12 cellular contexts compared by ENCODE assay signal in the genomic region with DNA sequence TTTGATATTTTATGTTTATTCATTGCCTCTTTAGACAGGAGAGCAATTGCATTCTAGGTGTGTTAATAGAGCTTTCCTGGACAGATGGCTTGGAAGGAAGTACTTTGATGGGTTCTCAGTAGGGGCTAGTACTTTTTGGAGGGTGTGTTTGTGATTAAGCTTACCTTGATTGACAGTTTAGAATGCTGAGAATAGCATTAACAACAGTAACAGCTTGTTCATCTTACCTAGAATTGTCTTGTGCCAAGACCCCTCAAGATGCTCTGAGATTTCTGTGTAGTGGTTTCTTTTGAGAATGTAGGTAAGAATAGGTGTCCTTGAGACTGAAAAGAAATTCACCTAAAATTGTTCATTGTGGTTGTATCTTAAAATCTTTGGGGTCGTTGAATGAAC. TPM values are rescaled to one million over a fixed set of nuclear protein-coding genes. Genes with fewer than 3 reads are reported as not detected.
DNase-seq lines count a peak whose midpoint lies in the region; ATAC-seq, FAIRE-seq and TF ChIP-seq lines count a peak whose summit lies in the region.
"Had no signal": no experiment of that assay in that cellular context is flagged by ENCODE, and none has a peak within 500 bp of the region (broad histone marks: within the 10 kb centered on the region; RNA-seq: fewer than 3 reads in every experiment).

No MANE protein-coding gene starts in this region.

- peak overlapping the region; percentile 26 for H3K9ac ChIP-seq in keratinocyte (ENCODE audit: control insufficient read depth, extremely low read depth, insufficient read depth, low read length)

- H3K4me3 ChIP-seq in A673 (ENCODE audit: low read depth, low read length, poor library complexity, severe bottlenecking) (peak overlapping the region; percentile 2), GM23338 (no peak overlapping the region), keratinocyte (ENCODE audit: control insufficient read depth in 2 of 3, extremely low read depth in 1 of 3, insufficient read depth in 2 of 3, low read depth in 1 of 3, low read length in 3 of 3) (peak overlapping the region in 2 of 3 experiments; percentile 36 to 39)
- H3K4me3 ChIP-seq: body of pancreas had no signal

- H3K36me3 ChIP-seq in A673 (ENCODE audit: insufficient read depth, low read length, poor library complexity, severe bottlenecking) (no peaks in the 10 kb centered on the region), GM23338 (ENCODE audit: insufficient read depth) (no peaks in the 10 kb centered on the region), keratinocyte (ENCODE audit: control insufficient read depth in 2 of 2, extremely low read depth in 1 of 2, insufficient read depth in 2 of 2, low read length in 2 of 2) (no peaks in the 10 kb centered on the region)

- no peaks in the 10 kb centered on the region for H3F3A ChIP-seq in GM23338 (replicated peaks; ENCODE audit: low read depth)

- no peak overlapping the region for H2AFZ ChIP-seq in GM23338
- H2AFZ ChIP-seq in keratinocyte (ENCODE audit: control insufficient read depth, low read length): no peak overlapping the region

- H3K9me3 ChIP-seq in A673 (ENCODE audit: low read depth, low read length, poor library complexity, severe bottlenecking) (no peaks in the 10 kb centered on the region), keratinocyte (ENCODE audit: control insufficient read depth, low read depth, low read length) (no peaks in the 10 kb centered on the region)
- H3K9me3 ChIP-seq: body of pancreas had no signal

- peak; percentile 34 for DNase-seq in A673 (ENCODE audit: low spot score)
- no peak for DNase-seq in GM23338 (ENCODE audit: low spot score)
- no peak for DNase-seq in activated T-helper 1 cell treated with anti-CD3 and anti-CD28 coated beads, Interleukin-12 subunit alpha, Interleukin-12 subunit beta, Interleukin-2, Interleukin-4 antibody, amounts not matched to agents 30 ng/mL and 10 ng/mL and 1 ng/mL, durations not matched to agents 14 hours and 24 hours and 36 hours (ENCODE audit: low spot score)
- DNase-seq in keratinocyte (ENCODE audit: low read depth, low spot score): no peak
- DNase-seq in globus pallidus (ENCODE audit: low spot score): no peak
- no peak for DNase-seq in foreskin melanocyte
- DNase-seq in central memory CD4-positive, alpha-beta T cell: no peak
- DNase-seq: body of pancreas; NK-92 treated with Interleukin-12 subunit alpha and Interleukin-12 subunit beta, amount 100 ng/mL, for 24 hours; stimulated activated CD4-positive, alpha-beta T cell treated with anti-CD3 and anti-CD28 coated beads, Interleukin-12 subunit alpha, Interleukin-12 subunit beta, amount 100 ng/mL, for 4 hours; WERI-Rb-1 had no signal

- H3K9me1 ChIP-seq in keratinocyte (ENCODE audit: control insufficient read depth, extremely low read depth, insufficient read depth, low read length): no peaks in the 10 kb centered on the region

- POLR2A ChIA-PET in A673 (lab: Charles Lee; ENCODE audit: low non-redundant PET): no interaction called here

- H3K4me3 Mint-ChIP-seq in GM23338: peak overlapping the region; percentile 16; the same call in 1 of the 3 replicates
- no peak overlapping the region for H3K4me3 Mint-ChIP-seq in activated T-helper 1 cell treated with anti-CD3 and anti-CD28 coated beads, Interleukin-12 subunit alpha, Interleukin-12 subunit beta, Interleukin-2, Interleukin-4 antibody, amounts not matched to agents 30 ng/mL and 10 ng/mL and 1 ng/mL, durations not matched to agents 14 hours and 24 hours and 36 hours

- TF ChIP-seq CTCF in A673 (conservative IDR thresholded peaks at IDR 0.05; ENCODE audit: low read depth, low read length): no peak
- TF ChIP-seq CTCF in GM23338 (conservative IDR thresholded peaks at IDR 0.05; ENCODE audit: low read depth in 2 of 2): no peak
- no peak for TF ChIP-seq CTCF in keratinocyte (optimal IDR thresholded peaks at IDR 0.05 in 1 of 3, IDR thresholded peaks at IDR 0.05 in 1 of 3, conservative IDR thresholded peaks at IDR 0.05 in 1 of 3; ENCODE audit: extremely low read depth in 1 of 3, insufficient read depth in 2 of 3, low read length in 3 of 3)

- H3K27me3 ChIP-seq in A673 (replicated peaks; ENCODE audit: insufficient read depth, low read depth, low read length, poor library complexity) (no peaks in the 10 kb centered on the region), GM23338 (ENCODE audit: insufficient read depth) (peaks cover 53% of the 10 kb centered on the region), keratinocyte (ENCODE audit: control insufficient read depth, extremely low read depth, insufficient read depth, low read length) (no peaks in the 10 kb centered on the region)
- H3K27me3 ChIP-seq: body of pancreas had no signal

- no peaks in the 10 kb centered on the region for H3K36me3 Mint-ChIP-seq in GM23338 (ENCODE audit: low read depth)
- peaks cover 5% of the 10 kb centered on the region for H3K36me3 Mint-ChIP-seq in activated T-helper 1 cell treated with anti-CD3 and anti-CD28 coated beads, Interleukin-12 subunit alpha, Interleukin-12 subunit beta, Interleukin-2, Interleukin-4 antibody, amounts not matched to agents 30 ng/mL and 10 ng/mL and 1 ng/mL, durations not matched to agents 14 hours and 24 hours and 36 hours (ENCODE audit: low read depth)

- H4K20me1 ChIP-seq in GM23338 (replicated peaks; ENCODE audit: insufficient read depth) (peaks cover 25% of the 10 kb centered on the region), keratinocyte (ENCODE audit: control insufficient read depth, extremely low read depth, insufficient read depth, low read length) (no peaks in the 10 kb centered on the region)

- dilution Hi-C loops in keratinocyte (cut with MboI; ENCODE audit: extremely low pct_ligation_motif_present, low sequenced_read_pairs): no loop called here

- peak overlapping the region; percentile 2 for H3K27ac ChIP-seq in A673 (ENCODE audit: low read depth, low read length, poor library complexity, severe bottlenecking)
- H3K27ac ChIP-seq in GM23338 (ENCODE audit: low read depth): no peak overlapping the region
- H3K27ac ChIP-seq in keratinocyte (ENCODE audit: control insufficient read depth, insufficient read depth, low read length): peak overlapping the region; percentile 71
- H3K27ac ChIP-seq: WERI-Rb-1 had no signal

- ATAC-seq in GM23338: no peak; the same call in 2 of the 3 replicates
- no peak for ATAC-seq in GM21717 (IDR thresholded peaks at IDR 0.05; ENCODE audit: unreplicated experiment)
- ATAC-seq: body of pancreas had no signal

- peaks cover 24% of the 10 kb centered on the region for H3K27me3 Mint-ChIP-seq in GM23338 (ENCODE audit: insufficient read depth, low read depth, poor library complexity)
- no peaks in the 10 kb centered on the region for H3K27me3 Mint-ChIP-seq in activated T-helper 1 cell treated with anti-CD3 and anti-CD28 coated beads, Interleukin-12 subunit alpha, Interleukin-12 subunit beta, Interleukin-2, Interleukin-4 antibody, amounts not matched to agents 30 ng/mL and 10 ng/mL and 1 ng/mL, durations not matched to agents 14 hours and 24 hours and 36 hours (ENCODE audit: insufficient read depth)

- intact Hi-C loops in A673 (cut with micrococcal nuclease; ENCODE audit: unreplicated experiment): no loop called here
- intact Hi-C loops in activated T-helper 1 cell treated with anti-CD3 and anti-CD28 coated beads, Interleukin-12 subunit alpha, Interleukin-12 subunit beta, Interleukin-2, Interleukin-4 antibody, amounts not matched to agents 30 ng/mL and 10 ng/mL and 1 ng/mL, durations not matched to agents 14 hours and 24 hours and 36 hours (cut with micrococcal nuclease): loop anchor here (1.0 to 2.0 kb wide), 2 partner anchors 16 to 44 kb away; no protein-coding TSS in a partner anchor

- H3K9me2 ChIP-seq in GM23338 (ENCODE audit: insufficient read depth): no peaks in the 10 kb centered on the region

- no peak for FAIRE-seq in keratinocyte (lab: Jason Lieb, UNC)

- BruUV-seq in A673 (replicated peaks; lab: Mats Ljungman, UMichigan): no TSS peak

- H3K9me3 Mint-ChIP-seq in GM23338: no peaks in the 10 kb centered on the region
- no peaks in the 10 kb centered on the region for H3K9me3 Mint-ChIP-seq in activated T-helper 1 cell treated with anti-CD3 and anti-CD28 coated beads, Interleukin-12 subunit alpha, Interleukin-12 subunit beta, Interleukin-2, Interleukin-4 antibody, amounts not matched to agents 30 ng/mL and 10 ng/mL and 1 ng/mL, durations not matched to agents 14 hours and 24 hours and 36 hours

- H3K4me1 ChIP-seq in A673 (ENCODE audit: insufficient read depth, low read length, poor library complexity, severe bottlenecking) (peaks cover 76% of the 10 kb centered on the region), GM23338 (ENCODE audit: insufficient read depth) (peaks cover 25% of the 10 kb centered on the region), keratinocyte (ENCODE audit: control insufficient read depth, extremely low read depth, insufficient read depth, low read length) (peaks cover 48% of the 10 kb centered on the region)

- H3K79me2 ChIP-seq in GM23338 (replicated peaks; ENCODE audit: insufficient read depth) (no peaks in the 10 kb centered on the region; the same call in 1 of the 2 replicates), keratinocyte (ENCODE audit: control insufficient read depth, insufficient read depth, low read length) (peaks cover 92% of the 10 kb centered on the region)

- peaks cover 72% of the 10 kb centered on the region for H3K4me1 Mint-ChIP-seq in GM23338
- H3K4me1 Mint-ChIP-seq in activated T-helper 1 cell treated with anti-CD3 and anti-CD28 coated beads, Interleukin-12 subunit alpha, Interleukin-12 subunit beta, Interleukin-2, Interleukin-4 antibody, amounts not matched to agents 30 ng/mL and 10 ng/mL and 1 ng/mL, durations not matched to agents 14 hours and 24 hours and 36 hours (ENCODE audit: low read depth): peaks cover 81% of the 10 kb centered on the region

- CTCF ChIA-PET in A673 (lab: Charles Lee): no interaction called here

- H3K4me2 ChIP-seq in GM23338 (no peak overlapping the region), keratinocyte (ENCODE audit: control insufficient read depth, extremely low read depth, insufficient read depth, low read depth, low read length) (peak overlapping the region; percentile 75)

- H3K27ac Mint-ChIP-seq in GM23338: no peak overlapping the region
- H3K27ac Mint-ChIP-seq in activated T-helper 1 cell treated with anti-CD3 and anti-CD28 coated beads, Interleukin-12 subunit alpha, Interleukin-12 subunit beta, Interleukin-2, Interleukin-4 antibody, amounts not matched to agents 30 ng/mL and 10 ng/mL and 1 ng/mL, durations not matched to agents 14 hours and 24 hours and 36 hours: peak overlapping the region; percentile 11

RNA-seq across cellular contexts. Expression of a gene that starts 6.2 kb away (rescaled TPM):
- total RNA-seq in A673 (2021): 65.3 and 76.7 TPM in 2 replicates
- 9.7 and 22.5 TPM in 2 replicates for total RNA-seq in GM23338 (2014; rRNA removed; shearing (Covaris generic))
- polyA plus RNA-seq in GM23338 (2016; fragmentation: Nextera tagmentation; extraction: Ambion mirVana): 7.6 and 9.9 TPM in 2 replicates
- total RNA-seq in activated T-helper 1 cell treated with anti-CD3 and anti-CD28 coated beads, Interleukin-12 subunit alpha, Interleukin-12 subunit beta, Interleukin-2, Interleukin-4 antibody, amounts not matched to agents 30 ng/mL and 10 ng/mL and 1 ng/mL, durations not matched to agents 14 hours and 24 hours and 36 hours: 46.9 and 58.9 TPM in 2 replicates
- 8.3 to 19.9 TPM (median 16.2 TPM) in 3 replicates for polyA plus RNA-seq in keratinocyte
- 57.4 TPM for polyA plus RNA-seq in keratinocyte (2011; ENCODE audit: low read depth)
- 10.6 and 17.3 TPM in 2 replicates for polyA plus RNA-seq in keratinocyte (2011; cell fraction: cytosol; rRNA removed)
- polyA plus RNA-seq in keratinocyte (2011; cell fraction: nucleus; rRNA removed): 29.1 and 32.3 TPM in 2 replicates
- polyA plus RNA-seq in keratinocyte (2012; ENCODE audit: low replicate concordance): 18.0 and 25.1 TPM in 2 replicates
- polyA minus RNA-seq in keratinocyte: 12.1 to 23.0 TPM (median 19.0 TPM) in 3 replicates
- 6.3 TPM for polyA minus RNA-seq in keratinocyte (2011; cell fraction: cytosol; rRNA and poly(A)+ RNA removed)
- 20.5 and 31.2 TPM in 2 replicates for polyA minus RNA-seq in keratinocyte (2011; cell fraction: nucleus; rRNA and poly(A)+ RNA removed)
